In the genomic region with DNA sequence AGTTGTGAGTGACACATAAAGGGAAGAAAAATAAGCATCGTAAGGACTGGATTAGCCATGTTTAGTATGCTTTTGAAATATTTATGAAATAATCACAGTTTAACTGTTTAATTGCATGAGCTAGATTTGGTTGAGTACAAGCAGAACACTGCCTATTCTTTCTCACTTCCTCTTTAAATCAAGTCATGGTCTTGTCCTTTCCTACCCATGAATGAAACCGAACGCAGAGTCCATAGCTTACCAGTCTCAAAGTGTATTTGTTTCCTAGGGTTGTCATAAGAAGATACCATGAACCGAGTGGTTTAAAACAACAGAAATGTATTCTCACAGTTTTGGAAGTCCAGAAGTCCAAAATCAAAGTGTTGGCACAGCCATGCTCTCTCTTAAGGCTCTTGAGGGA, we compare ENCODE assay signal across 18 cellular contexts.
DNase-seq lines count a peak whose midpoint lies in the region; ATAC-seq, FAIRE-seq and TF ChIP-seq lines count a peak whose summit lies in the region.
"Had no signal": no experiment of that assay in that cellular context is flagged by ENCODE, and none has a peak within 500 bp of the region (broad histone marks: within the 10 kb centered on the region; RNA-seq: fewer than 3 reads in every experiment).

No MANE protein-coding gene starts in this region.

- H4K20me1 ChIP-seq in HepG2 (ENCODE audit: insufficient read depth, low read length): no peaks in the 10 kb centered on the region

- WGBS in HepG2 (ENCODE audit: low lambda C conversion rate): 0% methylated on average over 4 of the region's 4 CpGs

- POLR2A ChIA-PET in HepG2 (lab: Yijun Ruan, JAX): no interaction called here

- no peaks in the 10 kb centered on the region for H3K79me2 ChIP-seq in HepG2 (ENCODE audit: insufficient read depth, low read length)

- no peaks in the 10 kb centered on the region for H3K36me3 ChIP-seq in HepG2 (replicated peaks in 1 of 2; ENCODE audit: control insufficient read depth in 1 of 2, insufficient read depth in 2 of 2, low read length in 2 of 2)
- H3K36me3 ChIP-seq: colonic mucosa, neural progenitor cell, suprapubic skin had no signal

- intact Hi-C loops in HepG2 (cut with micrococcal nuclease; ENCODE audit: unreplicated experiment): no loop called here

- in situ Hi-C loops in HepG2 (cut with HindIII; ENCODE audit: extremely low pct_ligation_motif_present, low pct_unique_long_range_greater_than_20kb): no loop called here

- H3K4me2 ChIP-seq in HepG2 (ENCODE audit: low read depth, low read length): no peak overlapping the region
- H3K4me2 ChIP-seq: neural progenitor cell had no signal

- ATAC-seq in GM18858 (IDR thresholded peaks at IDR 0.05; ENCODE audit: unreplicated experiment) (peak; percentile 89), GM21423 (IDR thresholded peaks at IDR 0.05; ENCODE audit: unreplicated experiment) (peak; percentile 71), HG02943 (IDR thresholded peaks at IDR 0.05; ENCODE audit: low read depth, unreplicated experiment) (peak; percentile 83), HG03520 (IDR thresholded peaks at IDR 0.05; ENCODE audit: unreplicated experiment) (peak; percentile 83), HepG2 (no peak)

- CTCF ChIA-PET in HepG2 (lab: Yijun Ruan, JAX; ENCODE audit: low intra/inter-chr PET ratio, low total read pairs): no interaction called here

- DNase-seq in activated gamma-delta T cell (lab: John Stamatoyannopoulos, UW) (no peak), HepG2 (ENCODE audit: low spot score) (no peak), iPS-NIHi11 (ENCODE audit: low spot score) (no peak), activated gamma-delta T cell treated with Interleukin-2 at 50 U/mL for 16 hours (no peak)
- DNase-seq: C1 segment of cervical spinal cord, colonic mucosa, EL, NCI-H1105 treated with DMSO at 0.1 percent for 48 hours, NCI-H748 treated with DMSO at 0.1 percent for 48 hours had no signal

- no peak overlapping the region for H3K9ac ChIP-seq in HepG2 (ENCODE audit: insufficient read depth, low read depth, low read length)
- H3K9ac ChIP-seq: neural progenitor cell had no signal

- no peak overlapping the region for H3K4me3 ChIP-seq in HepG2 (replicated peaks in 1 of 3; ENCODE audit: insufficient read depth in 1 of 3, low read depth in 2 of 3, low read length in 3 of 3)
- H3K4me3 ChIP-seq: colonic mucosa, lung, neural progenitor cell, skin epidermis, suprapubic skin had no signal

- no peak for TF ChIP-seq RAD21 in HepG2 (CRISPR knock-in tag; IDR thresholded peaks at IDR 0.05)

- TF ChIP-seq EP300 in HepG2 (IDR thresholded peaks at IDR 0.05; ENCODE audit: low read depth in 2 of 2, low read length in 2 of 2) (no peak), HepG2 (CRISPR knock-in tag; IDR thresholded peaks at IDR 0.05; ENCODE audit: borderline replicate concordance) (no peak)

- BruUV-seq in HepG2 (replicated peaks; lab: Mats Ljungman, UMichigan): no TSS peak

- H3K27me3 ChIP-seq in HepG2 (ENCODE audit: control insufficient read depth in 1 of 2, insufficient read depth in 2 of 2, low read length in 2 of 2): no peaks in the 10 kb centered on the region
- H3K27me3 ChIP-seq: colonic mucosa, neural progenitor cell, suprapubic skin had no signal

- TF ChIP-seq CTCF in HepG2 (CRISPR knock-in tag; IDR thresholded peaks at IDR 0.05): no peak

- no peak overlapping the region for H2AFZ ChIP-seq in HepG2 (ENCODE audit: low read length)
- H2AFZ ChIP-seq: neural progenitor cell had no signal

- FAIRE-seq in HepG2 (lab: Jason Lieb, UNC): no peak
- FAIRE-seq: TTC549 had no signal

- no peaks in the 10 kb centered on the region for H3K9me3 ChIP-seq in HepG2 (ENCODE audit: low read length)
- H3K9me3 ChIP-seq: colonic mucosa, suprapubic skin had no signal

- no peaks in the 10 kb centered on the region for H3K4me1 ChIP-seq in HepG2 (ENCODE audit: insufficient read depth, low read length)
- H3K4me1 ChIP-seq: colonic mucosa, neural progenitor cell, suprapubic skin had no signal

- no peak for TF ChIP-seq POLR2A in HepG2 (IDR thresholded peaks at IDR 0.05; ENCODE audit: insufficient read depth in 1 of 2, low read depth in 2 of 2, low read length in 2 of 2)

- H3K27ac ChIP-seq in HepG2 (ENCODE audit: extremely low read length, insufficient read depth, low read length): no peak overlapping the region
- H3K27ac ChIP-seq: colonic mucosa, neural progenitor cell, skin epidermis, suprapubic skin had no signal

TF ChIP-seq in HepG2, 621 proteins besides CTCF, POLR2A, EP300 and RAD21:
- TF ChIP-seq NR2F1 (CRISPR knock-in tag; IDR thresholded peaks at IDR 0.05) (no peak), SRSF1 (optimal IDR thresholded peaks at IDR 0.05; ENCODE audit: low read depth, low read length) (no peak), NFE2L2 (IDR thresholded peaks at IDR 0.05; ENCODE audit: low read length) (no peak), ZMYM2 (CRISPR knock-in tag; IDR thresholded peaks at IDR 0.05) (no peak), MIER3 (CRISPR knock-in tag; IDR thresholded peaks at IDR 0.05; ENCODE audit: borderline replicate concordance) (no peak), ZNF777 (CRISPR knock-in tag; IDR thresholded peaks at IDR 0.05) (no peak), NFKBIZ (CRISPR knock-in tag; IDR thresholded peaks at IDR 0.05) (no peak), MBD4 (IDR thresholded peaks at IDR 0.05; ENCODE audit: borderline replicate concordance, low read length) (no peak)
- TF ChIP-seq, protein P1, sequence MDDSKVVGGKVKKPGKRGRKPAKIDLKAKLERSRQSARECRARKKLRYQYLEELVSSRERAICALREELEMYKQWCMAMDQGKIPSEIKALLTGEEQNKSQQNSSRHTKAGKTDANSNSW (CRISPR knock-in tag; IDR thresholded peaks at IDR 0.05; ENCODE audit: borderline replicate concordance): no peak
- TF ChIP-seq, protein P2, sequence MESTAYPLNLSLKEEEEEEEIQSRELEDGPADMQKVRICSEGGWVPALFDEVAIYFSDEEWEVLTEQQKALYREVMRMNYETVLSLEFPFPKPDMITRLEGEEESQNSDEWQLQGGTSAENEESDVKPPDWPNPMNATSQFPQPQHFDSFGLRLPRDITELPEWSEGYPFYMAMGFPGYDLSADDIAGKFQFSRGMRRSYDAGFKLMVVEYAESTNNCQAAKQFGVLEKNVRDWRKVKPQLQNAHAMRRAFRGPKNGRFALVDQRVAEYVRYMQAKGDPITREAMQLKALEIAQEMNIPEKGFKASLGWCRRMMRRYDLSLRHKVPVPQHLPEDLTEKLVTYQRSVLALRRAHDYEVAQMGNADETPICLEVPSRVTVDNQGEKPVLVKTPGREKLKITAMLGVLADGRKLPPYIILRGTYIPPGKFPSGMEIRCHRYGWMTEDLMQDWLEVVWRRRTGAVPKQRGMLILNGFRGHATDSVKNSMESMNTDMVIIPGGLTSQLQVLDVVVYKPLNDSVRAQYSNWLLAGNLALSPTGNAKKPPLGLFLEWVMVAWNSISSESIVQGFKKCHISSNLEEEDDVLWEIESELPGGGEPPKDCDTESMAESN (CRISPR knock-in tag; conservative IDR thresholded peaks at IDR 0.05): no peak
- TF ChIP-seq, protein P3, sequence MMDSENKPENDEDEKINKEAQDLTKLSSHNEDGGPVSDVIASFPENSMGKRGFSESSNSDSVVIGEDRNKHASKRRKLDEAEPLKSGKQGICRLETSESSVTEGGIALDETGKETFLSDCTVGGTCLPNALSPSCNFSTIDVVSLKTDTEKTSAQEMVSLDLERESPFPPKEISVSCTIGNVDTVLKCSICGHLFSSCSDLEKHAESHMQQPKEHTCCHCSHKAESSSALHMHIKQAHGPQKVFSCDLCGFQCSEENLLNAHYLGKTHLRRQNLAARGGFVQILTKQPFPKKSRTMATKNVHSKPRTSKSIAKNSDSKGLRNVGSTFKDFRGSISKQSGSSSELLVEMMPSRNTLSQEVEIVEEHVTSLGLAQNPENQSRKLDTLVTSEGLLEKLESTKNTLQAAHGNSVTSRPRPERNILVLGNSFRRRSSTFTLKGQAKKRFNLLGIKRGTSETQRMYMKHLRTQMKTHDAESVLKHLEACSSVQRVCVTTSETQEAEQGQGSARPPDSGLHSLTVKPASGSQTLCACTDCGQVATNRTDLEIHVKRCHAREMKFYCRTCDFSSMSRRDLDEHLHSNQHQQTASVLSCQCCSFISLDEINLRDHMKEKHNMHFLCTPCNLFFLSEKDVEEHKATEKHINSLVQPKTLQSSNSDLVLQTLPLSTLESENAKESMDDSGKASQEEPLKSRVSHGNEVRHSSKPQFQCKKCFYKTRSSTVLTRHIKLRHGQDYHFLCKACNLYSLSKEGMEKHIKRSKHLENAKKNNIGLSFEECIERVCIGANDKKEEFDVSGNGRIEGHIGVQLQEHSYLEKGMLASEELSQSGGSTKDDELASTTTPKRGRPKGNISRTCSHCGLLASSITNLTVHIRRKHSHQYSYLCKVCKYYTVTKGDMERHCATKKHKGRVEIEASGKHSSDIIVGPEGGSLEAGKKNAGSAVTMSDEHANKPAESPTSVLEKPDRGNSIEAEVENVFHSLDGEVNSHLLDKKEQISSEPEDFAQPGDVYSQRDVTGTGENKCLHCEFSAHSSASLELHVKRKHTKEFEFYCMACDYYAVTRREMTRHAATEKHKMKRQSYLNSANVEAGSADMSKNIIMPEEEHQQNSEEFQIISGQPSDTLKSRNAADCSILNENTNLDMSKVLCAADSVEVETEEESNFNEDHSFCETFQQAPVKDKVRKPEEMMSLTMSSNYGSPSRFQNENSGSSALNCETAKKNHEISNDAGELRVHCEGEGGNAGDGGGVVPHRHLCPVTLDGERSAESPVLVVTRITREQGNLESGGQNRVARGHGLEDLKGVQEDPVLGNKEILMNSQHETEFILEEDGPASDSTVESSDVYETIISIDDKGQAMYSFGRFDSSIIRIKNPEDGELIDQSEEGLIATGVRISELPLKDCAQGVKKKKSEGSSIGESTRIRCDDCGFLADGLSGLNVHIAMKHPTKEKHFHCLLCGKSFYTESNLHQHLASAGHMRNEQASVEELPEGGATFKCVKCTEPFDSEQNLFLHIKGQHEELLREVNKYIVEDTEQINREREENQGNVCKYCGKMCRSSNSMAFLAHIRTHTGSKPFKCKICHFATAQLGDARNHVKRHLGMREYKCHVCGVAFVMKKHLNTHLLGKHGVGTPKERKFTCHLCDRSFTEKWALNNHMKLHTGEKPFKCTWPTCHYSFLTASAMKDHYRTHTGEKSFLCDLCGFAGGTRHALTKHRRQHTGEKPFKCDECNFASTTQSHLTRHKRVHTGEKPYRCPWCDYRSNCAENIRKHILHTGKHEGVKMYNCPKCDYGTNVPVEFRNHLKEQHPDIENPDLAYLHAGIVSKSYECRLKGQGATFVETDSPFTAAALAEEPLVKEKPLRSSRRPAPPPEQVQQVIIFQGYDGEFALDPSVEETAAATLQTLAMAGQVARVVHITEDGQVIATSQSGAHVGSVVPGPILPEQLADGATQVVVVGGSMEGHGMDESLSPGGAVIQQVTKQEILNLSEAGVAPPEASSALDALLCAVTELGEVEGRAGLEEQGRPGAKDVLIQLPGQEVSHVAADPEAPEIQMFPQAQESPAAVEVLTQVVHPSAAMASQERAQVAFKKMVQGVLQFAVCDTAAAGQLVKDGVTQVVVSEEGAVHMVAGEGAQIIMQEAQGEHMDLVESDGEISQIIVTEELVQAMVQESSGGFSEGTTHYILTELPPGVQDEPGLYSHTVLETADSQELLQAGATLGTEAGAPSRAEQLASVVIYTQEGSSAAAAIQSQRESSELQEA (CRISPR knock-in tag; IDR thresholded peaks at IDR 0.05; ENCODE audit: not compliant biosample characterization): no peak
TF ChIP-seq in HepG2: peak in this region for 0.
